Comparison of ENCODE assay signal across 1 cellular context in genomic region chr19:44890366-44891015, GRCh38.
TF ChIP-seq lines count a peak whose summit lies in the region.

No MANE protein-coding gene starts in this region.

TF ChIP-seq in K562, 482 proteins besides CTCF, POLR2A, EP300 and RAD21 (continued from another document and continues in another):
- no peak for TF ChIP-seq ID3 (CRISPR knock-in tag; IDR thresholded peaks at IDR 0.05)
- TF ChIP-seq ID3 (tag; IDR thresholded peaks at IDR 0.05), result no peak
- 0 out of 2 replicates have a peak, but pooled peaks have one; percentile 57 for TF ChIP-seq NCOA1 (IDR thresholded peaks at IDR 0.05; ENCODE audit: low read depth)
- TF ChIP-seq ZBTB1 (CRISPR knock-in tag; IDR thresholded peaks at IDR 0.05; ENCODE audit: borderline replicate concordance, low read depth), result no peak
- TF ChIP-seq PKNOX1 (IDR thresholded peaks at IDR 0.05), result peak; percentile 73
- no peak for TF ChIP-seq CSDE1 (IDR thresholded peaks at IDR 0.05)
- no peak for TF ChIP-seq KAT7 (CRISPR knock-in tag; IDR thresholded peaks at IDR 0.05; ENCODE audit: borderline replicate concordance)
- TF ChIP-seq ATF4 (CRISPR knock-in tag; IDR thresholded peaks at IDR 0.05), result no peak
- TF ChIP-seq BHLHE40 (IDR thresholded peaks at IDR 0.05; ENCODE audit: low read length), result no peak
- TF ChIP-seq CBX5 (IDR thresholded peaks at IDR 0.05; ENCODE audit: borderline replicate concordance, low read depth), result no peak
- TF ChIP-seq, protein P1, sequence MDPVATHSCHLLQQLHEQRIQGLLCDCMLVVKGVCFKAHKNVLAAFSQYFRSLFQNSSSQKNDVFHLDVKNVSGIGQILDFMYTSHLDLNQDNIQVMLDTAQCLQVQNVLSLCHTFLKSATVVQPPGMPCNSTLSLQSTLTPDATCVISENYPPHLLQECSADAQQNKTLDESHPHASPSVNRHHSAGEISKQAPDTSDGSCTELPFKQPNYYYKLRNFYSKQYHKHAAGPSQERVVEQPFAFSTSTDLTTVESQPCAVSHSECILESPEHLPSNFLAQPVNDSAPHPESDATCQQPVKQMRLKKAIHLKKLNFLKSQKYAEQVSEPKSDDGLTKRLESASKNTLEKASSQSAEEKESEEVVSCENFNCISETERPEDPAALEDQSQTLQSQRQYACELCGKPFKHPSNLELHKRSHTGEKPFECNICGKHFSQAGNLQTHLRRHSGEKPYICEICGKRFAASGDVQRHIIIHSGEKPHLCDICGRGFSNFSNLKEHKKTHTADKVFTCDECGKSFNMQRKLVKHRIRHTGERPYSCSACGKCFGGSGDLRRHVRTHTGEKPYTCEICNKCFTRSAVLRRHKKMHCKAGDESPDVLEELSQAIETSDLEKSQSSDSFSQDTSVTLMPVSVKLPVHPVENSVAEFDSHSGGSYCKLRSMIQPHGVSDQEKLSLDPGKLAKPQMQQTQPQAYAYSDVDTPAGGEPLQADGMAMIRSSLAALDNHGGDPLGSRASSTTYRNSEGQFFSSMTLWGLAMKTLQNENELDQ (CRISPR knock-in tag; IDR thresholded peaks at IDR 0.05; ENCODE audit: borderline replicate concordance), result no peak
- TF ChIP-seq SMARCC2 (IDR thresholded peaks at IDR 0.05; ENCODE audit: low read depth), result no peak
- no peak for TF ChIP-seq SFPQ (IDR thresholded peaks at IDR 0.05; ENCODE audit: low read depth, low read length)
- no peak for TF ChIP-seq RBFOX2 (IDR thresholded peaks at IDR 0.05; ENCODE audit: low read depth, low read length)
- TF ChIP-seq PML (IDR thresholded peaks at IDR 0.05; ENCODE audit: low read length), result no peak
- TF ChIP-seq, protein P2, sequence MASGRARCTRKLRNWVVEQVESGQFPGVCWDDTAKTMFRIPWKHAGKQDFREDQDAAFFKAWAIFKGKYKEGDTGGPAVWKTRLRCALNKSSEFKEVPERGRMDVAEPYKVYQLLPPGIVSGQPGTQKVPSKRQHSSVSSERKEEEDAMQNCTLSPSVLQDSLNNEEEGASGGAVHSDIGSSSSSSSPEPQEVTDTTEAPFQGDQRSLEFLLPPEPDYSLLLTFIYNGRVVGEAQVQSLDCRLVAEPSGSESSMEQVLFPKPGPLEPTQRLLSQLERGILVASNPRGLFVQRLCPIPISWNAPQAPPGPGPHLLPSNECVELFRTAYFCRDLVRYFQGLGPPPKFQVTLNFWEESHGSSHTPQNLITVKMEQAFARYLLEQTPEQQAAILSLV (tag; IDR thresholded peaks at IDR 0.05), result no peak
- TF ChIP-seq SRSF9 (IDR thresholded peaks at IDR 0.05; ENCODE audit: borderline replicate concordance, low read depth, low read length), result no peak
- TF ChIP-seq ZNF146 (CRISPR knock-in tag; IDR thresholded peaks at IDR 0.05; ENCODE audit: unreplicated experiment), result no peak
- TF ChIP-seq NR2C2 (CRISPR knock-in tag; IDR thresholded peaks at IDR 0.05), result peak; percentile 93
- peak; percentile 99 for TF ChIP-seq NR2C2 (tag; IDR thresholded peaks at IDR 0.05)
- TF ChIP-seq KLF6 (CRISPR knock-in tag; IDR thresholded peaks at IDR 0.05; ENCODE audit: borderline replicate concordance), result no peak
- TF ChIP-seq EHMT2 (IDR thresholded peaks at IDR 0.05), result peak; percentile 88
- TF ChIP-seq SMAD3 (CRISPR knock-in tag; conservative IDR thresholded peaks at IDR 0.05), result no peak
- TF ChIP-seq HIVEP1 (CRISPR knock-in tag; IDR thresholded peaks at IDR 0.05), result no peak
- peak; percentile 94 for TF ChIP-seq SUPT5H (IDR thresholded peaks at IDR 0.05)
- TF ChIP-seq, protein P3, sequence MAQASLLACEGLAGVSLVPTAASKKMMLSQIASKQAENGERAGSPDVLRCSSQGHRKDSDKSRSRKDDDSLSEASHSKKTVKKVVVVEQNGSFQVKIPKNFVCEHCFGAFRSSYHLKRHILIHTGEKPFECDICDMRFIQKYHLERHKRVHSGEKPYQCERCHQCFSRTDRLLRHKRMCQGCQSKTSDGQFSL (CRISPR knock-in tag; IDR thresholded peaks at IDR 0.05), result no peak
- TF ChIP-seq, protein P3 (tag; IDR thresholded peaks at IDR 0.05), result no peak
- TF ChIP-seq ZFP30 (CRISPR knock-in tag; IDR thresholded peaks at IDR 0.05; ENCODE audit: borderline replicate concordance), result no peak
- TF ChIP-seq ILF3 (IDR thresholded peaks at IDR 0.05; ENCODE audit: borderline replicate concordance), result no peak
- no peak for TF ChIP-seq ZNF3 (CRISPR knock-in tag; IDR thresholded peaks at IDR 0.05)
- TF ChIP-seq HNRNPL (IDR thresholded peaks at IDR 0.05; ENCODE audit: low read depth, low read length), result no peak
- no peak for TF ChIP-seq ZNF232 (CRISPR knock-in tag; IDR thresholded peaks at IDR 0.05)
- TF ChIP-seq SRSF7 (optimal IDR thresholded peaks at IDR 0.05; ENCODE audit: low read depth, low read length), result no peak
- no peak for TF ChIP-seq ZNF282 (CRISPR knock-in tag; IDR thresholded peaks at IDR 0.05)
- TF ChIP-seq ZNF57 (CRISPR knock-in tag; IDR thresholded peaks at IDR 0.05), result no peak
- no peak for TF ChIP-seq ZNF655 (CRISPR knock-in tag; IDR thresholded peaks at IDR 0.05)
- TF ChIP-seq ZNF766 (CRISPR knock-in tag; conservative IDR thresholded peaks at IDR 0.05), result peak; percentile 80; the same call in 1 of the 2 replicates
- no peak for TF ChIP-seq SRSF3 (IDR thresholded peaks at IDR 0.05; ENCODE audit: insufficient read depth, low read length)
- TF ChIP-seq FOSL1 (tag; conservative IDR thresholded peaks at IDR 0.05), result no peak
- no peak for TF ChIP-seq HDAC6 (IDR thresholded peaks at IDR 0.05; ENCODE audit: low read depth, low read length)
- peak; percentile 75 for TF ChIP-seq HMGN3 (IDR thresholded peaks at IDR 0.05; ENCODE audit: borderline replicate concordance, extremely low read depth, insufficient read length, low read depth, low read length)
- no peak for TF ChIP-seq SREBF1 (IDR thresholded peaks at IDR 0.05; ENCODE audit: borderline replicate concordance, low read depth, low read length)
- TF ChIP-seq TCF7 (IDR thresholded peaks at IDR 0.05; ENCODE audit: borderline replicate concordance), result no peak
- TF ChIP-seq TOE1 (IDR thresholded peaks at IDR 0.05; ENCODE audit: borderline replicate concordance), result peak; percentile 6; the same call in 1 of the 2 replicates
- TF ChIP-seq TOE1 (CRISPR knock-in tag; IDR thresholded peaks at IDR 0.05; ENCODE audit: borderline replicate concordance, low read depth), result no peak
- TF ChIP-seq HBP1 (CRISPR knock-in tag; IDR thresholded peaks at IDR 0.05), result peak; percentile 100
- TF ChIP-seq, protein P4, sequence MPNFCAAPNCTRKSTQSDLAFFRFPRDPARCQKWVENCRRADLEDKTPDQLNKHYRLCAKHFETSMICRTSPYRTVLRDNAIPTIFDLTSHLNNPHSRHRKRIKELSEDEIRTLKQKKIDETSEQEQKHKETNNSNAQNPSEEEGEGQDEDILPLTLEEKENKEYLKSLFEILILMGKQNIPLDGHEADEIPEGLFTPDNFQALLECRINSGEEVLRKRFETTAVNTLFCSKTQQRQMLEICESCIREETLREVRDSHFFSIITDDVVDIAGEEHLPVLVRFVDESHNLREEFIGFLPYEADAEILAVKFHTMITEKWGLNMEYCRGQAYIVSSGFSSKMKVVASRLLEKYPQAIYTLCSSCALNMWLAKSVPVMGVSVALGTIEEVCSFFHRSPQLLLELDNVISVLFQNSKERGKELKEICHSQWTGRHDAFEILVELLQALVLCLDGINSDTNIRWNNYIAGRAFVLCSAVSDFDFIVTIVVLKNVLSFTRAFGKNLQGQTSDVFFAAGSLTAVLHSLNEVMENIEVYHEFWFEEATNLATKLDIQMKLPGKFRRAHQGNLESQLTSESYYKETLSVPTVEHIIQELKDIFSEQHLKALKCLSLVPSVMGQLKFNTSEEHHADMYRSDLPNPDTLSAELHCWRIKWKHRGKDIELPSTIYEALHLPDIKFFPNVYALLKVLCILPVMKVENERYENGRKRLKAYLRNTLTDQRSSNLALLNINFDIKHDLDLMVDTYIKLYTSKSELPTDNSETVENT (CRISPR knock-in tag; IDR thresholded peaks at IDR 0.05), result no peak
- no peak for TF ChIP-seq ZNF347 (CRISPR knock-in tag; IDR thresholded peaks at IDR 0.05; ENCODE audit: low read depth)
- no peak; the same call in 1 of the 2 replicates for TF ChIP-seq MBD2 (IDR thresholded peaks at IDR 0.05; ENCODE audit: borderline replicate concordance, low read depth)
- 0 out of 2 replicates have a peak, but pooled peaks have one; percentile 54 for TF ChIP-seq ESRRB (CRISPR knock-in tag; IDR thresholded peaks at IDR 0.05; ENCODE audit: borderline replicate concordance)
- TF ChIP-seq MTA1 (IDR thresholded peaks at IDR 0.05; ENCODE audit: borderline replicate concordance), result no peak
- TF ChIP-seq PTTG1 (tag; IDR thresholded peaks at IDR 0.05; ENCODE audit: low read depth), result no peak
- no peak for TF ChIP-seq ZBTB8A (IDR thresholded peaks at IDR 0.05; ENCODE audit: partially characterized antibody)
- no peak for TF ChIP-seq HMG20B (CRISPR knock-in tag; IDR thresholded peaks at IDR 0.05)
